In genomic region chr13:40661875-40662274, GRCh38 we compare ENCODE assay signal across 7 cellular contexts. TPM values are rescaled to one million over a fixed set of nuclear protein-coding genes. Genes with fewer than 3 reads are reported as not detected.
DNase-seq lines count a peak whose midpoint lies in the region; ATAC-seq, FAIRE-seq and TF ChIP-seq lines count a peak whose summit lies in the region.
"Not testable (repeated sequence)": the region's sequence is repeated elsewhere in the genome, so short reads cannot be mapped to it uniquely, and the experiment has no call there.

No MANE protein-coding gene starts in this region.

- intact Hi-C loops in activated CD4-positive, alpha-beta T cell treated with anti-CD3 and anti-CD28 coated beads, Interleukin-2, amount 10 ng/mL, durations not matched to agents 24 days and 14 days (cut with micrococcal nuclease): loop anchor here (1.0 to 10.0 kb wide), 16 partner anchors 9 to 885 kb away; no protein-coding TSS in a partner anchor
- intact Hi-C loops in activated naive CD4-positive, alpha-beta T cell treated with anti-CD3 and anti-CD28 coated beads for 36 hours (cut with micrococcal nuclease): loop anchor here (1.0 to 10.0 kb wide), 10 partner anchors 17 to 1613 kb away; partner anchors contain the start of gene AKAP11

- H3K23ac ChIP-seq in H1 (ENCODE audit: insufficient read length): not testable (repeated sequence)

- H3K9ac ChIP-seq in OCI-LY1 (ENCODE audit: low read length): peak overlapping the region; percentile 99; the same call in 1 of the 2 replicates
- H3K9ac ChIP-seq in H1 (replicated peaks in 1 of 4; ENCODE audit: extremely low read depth in 1 of 4, low read depth in 3 of 4, low read length in 3 of 4): not testable (repeated sequence)

- H3K79me2 ChIP-seq in DOHH2 (ENCODE audit: control insufficient read depth, low read length) (peaks cover 97% of the 10 kb centered on the region), OCI-LY1 (ENCODE audit: insufficient read depth, low read length) (peaks cover 90% of the 10 kb centered on the region), H1 (ENCODE audit: control insufficient read depth in 1 of 2, insufficient read depth in 2 of 2, low read length in 2 of 2) (peaks cover 39 to 94% of the 10 kb centered on the region in 2 experiments)

- CTCF ChIA-PET in activated naive CD4-positive, alpha-beta T cell treated with anti-CD3 and anti-CD28 coated beads for 36 hours (lab: Charles Lee): interaction anchor here (0.6 to 0.8 kb wide), 2 partner anchors 25 to 592 kb away, joined by 3 read pairs; no protein-coding TSS in a partner anchor
- CTCF ChIA-PET in H1 (lab: Charles Lee; ENCODE audit: partially characterized antibody): interaction anchor here (1.4 kb wide), 1 partner anchor 21 kb away, joined by 5 read pairs; no protein-coding TSS in a partner anchor

- H2BK5ac ChIP-seq in H1 (ENCODE audit: low read depth, low read length): not testable (repeated sequence)

- H3K23me2 ChIP-seq in H1 (ENCODE audit: low read depth, low read length): not testable (repeated sequence)

- not testable (repeated sequence) for H3K27ac ChIP-seq in DOHH2 (ENCODE audit: low read depth, low read length); H1 (ENCODE audit: low read depth, low read length)
- peak overlapping the region; percentile 78 for H3K27ac ChIP-seq in OCI-LY1 (ENCODE audit: low read depth, low read length, poor library complexity, severe bottlenecking)

- not testable (repeated sequence) for H3K27me3 ChIP-seq in DOHH2 (ENCODE audit: control insufficient read depth, low read length); OCI-LY1 (ENCODE audit: insufficient read depth, low read length); H1 (replicated peaks in 1 of 4; ENCODE audit: control insufficient read depth in 3 of 4, extremely low read depth in 1 of 4, insufficient read depth in 3 of 4, low read length in 3 of 4)

- not testable (repeated sequence) for H3K56ac ChIP-seq in H1 (replicated peaks; ENCODE audit: insufficient read length, low read depth, low read length)

- H3K4me2 ChIP-seq in DOHH2 (ENCODE audit: low read length) (peak overlapping the region; percentile 92), OCI-LY1 (ENCODE audit: low read length) (peak overlapping the region; percentile 65), H1 (ENCODE audit: insufficient read depth in 1 of 2, low read depth in 2 of 2, low read length in 2 of 2) (peak overlapping the region; percentile 81 to 90; a peak in 1 of 4 replicates)

- not testable (repeated sequence) for H2BK120ac ChIP-seq in H1 (replicated peaks; ENCODE audit: low read depth, low read length)

- not testable (repeated sequence) for H2BK15ac ChIP-seq in H1 (ENCODE audit: low read length)

- H4K91ac ChIP-seq in H1 (replicated peaks; ENCODE audit: insufficient read length, low read length): not testable (repeated sequence)

- not testable (repeated sequence) for TF ChIP-seq EP300 in H1 (IDR thresholded peaks at IDR 0.05; ENCODE audit: borderline replicate concordance in 1 of 2, low read depth in 2 of 2, low read length in 2 of 2)

- not testable (repeated sequence) for H3K27me3 Mint-ChIP-seq in activated CD4-positive, alpha-beta T cell treated with anti-CD3 and anti-CD28 coated beads, Interleukin-2, amount 10 ng/mL, durations not matched to agents 24 days and 14 days; activated naive CD4-positive, alpha-beta T cell treated with anti-CD3 and anti-CD28 coated beads for 36 hours (ENCODE audit: low read depth); naive B cell; stimulated activated memory B cell treated with anti-CD40 and anti-IgM and Interleukin-4, amounts not matched to agents 10 μg/mL and 1 μg/mL and 100 μg/mL, for 72 hours

- peak overlapping the region; percentile 93 for H3K4me3 Mint-ChIP-seq in activated CD4-positive, alpha-beta T cell treated with anti-CD3 and anti-CD28 coated beads, Interleukin-2, amount 10 ng/mL, durations not matched to agents 24 days and 14 days
- H3K4me3 Mint-ChIP-seq in activated naive CD4-positive, alpha-beta T cell treated with anti-CD3 and anti-CD28 coated beads for 36 hours: peak overlapping the region; percentile 15
- H3K4me3 Mint-ChIP-seq in naive B cell: peak overlapping the region; percentile 56 to 99 (median 92)
- H3K4me3 Mint-ChIP-seq in stimulated activated memory B cell treated with anti-CD40 and anti-IgM and Interleukin-4, amounts not matched to agents 10 μg/mL and 1 μg/mL and 100 μg/mL, for 72 hours: not testable (repeated sequence)

- not testable (repeated sequence) for H3K9me2 ChIP-seq in DOHH2 (replicated peaks; ENCODE audit: control insufficient read depth, low read length); OCI-LY1 (ENCODE audit: low read depth, low read length)

- not testable (repeated sequence) for H4K8ac ChIP-seq in H1 (ENCODE audit: extremely low read depth, insufficient read depth, low read length)

- FAIRE-seq in H1 (lab: Jason Lieb, UNC): not testable (repeated sequence)

- peak overlapping the region; percentile 91 for H3K4me3 ChIP-seq in DOHH2 (ENCODE audit: low read length)
- peak overlapping the region; percentile 98 for H3K4me3 ChIP-seq in OCI-LY1 (ENCODE audit: low read depth, low read length, poor library complexity, severe bottlenecking)
- peak overlapping the region in 1 of 4 experiments; percentile 98; a peak in 1 of 8 replicates for H3K4me3 ChIP-seq in H1 (ENCODE audit: extremely low read depth in 1 of 4, insufficient read depth in 2 of 4, low read depth in 3 of 4, low read length in 4 of 4)

- POLR2A ChIA-PET in H1 (lab: Charles Lee; ENCODE audit: partially characterized antibody): not testable (repeated sequence)

- H2BK12ac ChIP-seq in H1 (ENCODE audit: low read depth, low read length): not testable (repeated sequence)

- not testable (repeated sequence) for H3K79me1 ChIP-seq in H1 (ENCODE audit: low read depth, low read length)

- not testable (repeated sequence) for H3K18ac ChIP-seq in H1 (ENCODE audit: extremely low read depth, low read length)

- DNase-seq in activated CD4-positive, alpha-beta T cell treated with anti-CD3 and anti-CD28 coated beads, Interleukin-2, amount 10 ng/mL, durations not matched to agents 24 days and 14 days; activated naive CD4-positive, alpha-beta T cell treated with anti-CD3 and anti-CD28 coated beads for 36 hours; H1 (ENCODE audit: low read depth in 1 of 2, low spot score in 2 of 2): not testable (repeated sequence)
- DNase-seq in naive B cell: peak; percentile 16

- H3K4me1 Mint-ChIP-seq in activated CD4-positive, alpha-beta T cell treated with anti-CD3 and anti-CD28 coated beads, Interleukin-2, amount 10 ng/mL, durations not matched to agents 24 days and 14 days: peaks cover 46% of the 10 kb centered on the region
- H3K4me1 Mint-ChIP-seq in activated naive CD4-positive, alpha-beta T cell treated with anti-CD3 and anti-CD28 coated beads for 36 hours (ENCODE audit: low read depth): peaks cover 61% of the 10 kb centered on the region
- H3K4me1 Mint-ChIP-seq in naive B cell: peaks cover 41 to 70% (median 69%) of the 10 kb centered on the region in 3 donors
- peaks cover 64% of the 10 kb centered on the region for H3K4me1 Mint-ChIP-seq in stimulated activated memory B cell treated with anti-CD40 and anti-IgM and Interleukin-4, amounts not matched to agents 10 μg/mL and 1 μg/mL and 100 μg/mL, for 72 hours

- not testable (repeated sequence) for H2AFZ ChIP-seq in OCI-LY1 (ENCODE audit: low read length); H1 (ENCODE audit: low read length)

- peak overlapping the region; percentile 61 for H3K27ac Mint-ChIP-seq in activated CD4-positive, alpha-beta T cell treated with anti-CD3 and anti-CD28 coated beads, Interleukin-2, amount 10 ng/mL, durations not matched to agents 24 days and 14 days
- H3K27ac Mint-ChIP-seq in activated naive CD4-positive, alpha-beta T cell treated with anti-CD3 and anti-CD28 coated beads for 36 hours: peak overlapping the region; percentile 99
- peak overlapping the region in 5 of 6 donors; percentile 49 to 97 (median 68) for H3K27ac Mint-ChIP-seq in naive B cell
- peak overlapping the region; percentile 95 for H3K27ac Mint-ChIP-seq in stimulated activated memory B cell treated with anti-CD40 and anti-IgM and Interleukin-4, amounts not matched to agents 10 μg/mL and 1 μg/mL and 100 μg/mL, for 72 hours

- H3K14ac ChIP-seq in H1 (ENCODE audit: insufficient read length): not testable (repeated sequence)

- not testable (repeated sequence) for H3K9me3 Mint-ChIP-seq in activated CD4-positive, alpha-beta T cell treated with anti-CD3 and anti-CD28 coated beads, Interleukin-2, amount 10 ng/mL, durations not matched to agents 24 days and 14 days; activated naive CD4-positive, alpha-beta T cell treated with anti-CD3 and anti-CD28 coated beads for 36 hours; naive B cell; stimulated activated memory B cell treated with anti-CD40 and anti-IgM and Interleukin-4, amounts not matched to agents 10 μg/mL and 1 μg/mL and 100 μg/mL, for 72 hours

- peaks cover 43% of the 10 kb centered on the region for H3K36me3 Mint-ChIP-seq in activated CD4-positive, alpha-beta T cell treated with anti-CD3 and anti-CD28 coated beads, Interleukin-2, amount 10 ng/mL, durations not matched to agents 24 days and 14 days (ENCODE audit: low read depth)
- peaks cover 27% of the 10 kb centered on the region for H3K36me3 Mint-ChIP-seq in activated naive CD4-positive, alpha-beta T cell treated with anti-CD3 and anti-CD28 coated beads for 36 hours (ENCODE audit: low read depth)
- H3K36me3 Mint-ChIP-seq in naive B cell: peaks cover 11 to 17% of the 10 kb centered on the region in 2 donors
- H3K36me3 Mint-ChIP-seq in stimulated activated memory B cell treated with anti-CD40 and anti-IgM and Interleukin-4, amounts not matched to agents 10 μg/mL and 1 μg/mL and 100 μg/mL, for 72 hours: peaks cover 13% of the 10 kb centered on the region

- not testable (repeated sequence) for ATAC-seq in naive B cell (ENCODE audit: low read depth in 2 of 2); stimulated activated memory B cell treated with anti-CD40 and anti-IgM and Interleukin-4, amounts not matched to agents 10 μg/mL and 1 μg/mL and 100 μg/mL, for 72 hours

- not testable (repeated sequence) for TF ChIP-seq CTCF in DOHH2 (IDR thresholded peaks at IDR 0.05; ENCODE audit: low read depth, low read length, poor library complexity, severe bottlenecking); OCI-LY1 (IDR thresholded peaks at IDR 0.05; ENCODE audit: low read length); H1 (IDR thresholded peaks at IDR 0.05; ENCODE audit: control extremely low read depth in 1 of 3, insufficient read depth in 1 of 3, low read depth in 1 of 3, low read length in 3 of 3)

- not testable (repeated sequence) for H3K4ac ChIP-seq in H1 (replicated peaks; ENCODE audit: insufficient read length, low read depth, low read length)

- H3K36me3 ChIP-seq in DOHH2 (ENCODE audit: control insufficient read depth, low read length) (peaks cover 75% of the 10 kb centered on the region), OCI-LY1 (ENCODE audit: insufficient read depth, low read length) (peaks cover 27% of the 10 kb centered on the region; the same call in 1 of the 2 replicates)
- H3K36me3 ChIP-seq in H1 (ENCODE audit: control insufficient read depth in 2 of 4, insufficient read depth in 4 of 4, low read length in 3 of 4): not testable (repeated sequence)

- TF ChIP-seq POLR2A in H1 (IDR thresholded peaks at IDR 0.05; ENCODE audit: control extremely low read depth in 1 of 2, low read depth in 2 of 2, low read length in 2 of 2): not testable (repeated sequence)

- not testable (repeated sequence) for H4K5ac ChIP-seq in H1 (ENCODE audit: insufficient read length, low read depth, low read length)

- not testable (repeated sequence) for H2AK5ac ChIP-seq in H1 (ENCODE audit: low read depth, low read length)

- H3K9me3 ChIP-seq in DOHH2 (ENCODE audit: control insufficient read depth, insufficient read depth, low read length); OCI-LY1 (ENCODE audit: low read length); H1 (ENCODE audit: insufficient read depth in 2 of 2, low read depth in 1 of 2, low read length in 1 of 2): not testable (repeated sequence)

- not testable (repeated sequence) for H2BK20ac ChIP-seq in H1 (ENCODE audit: low read length)

- peaks cover 10% of the 10 kb centered on the region; the same call in 1 of the 2 replicates for H3F3A ChIP-seq in DOHH2 (ENCODE audit: control insufficient read depth, insufficient read depth)
- H3F3A ChIP-seq in OCI-LY1 (ENCODE audit: insufficient read depth, low read length): not testable (repeated sequence)

- peaks cover 67% of the 10 kb centered on the region for H3K4me1 ChIP-seq in DOHH2 (ENCODE audit: control insufficient read depth, low read length)
- H3K4me1 ChIP-seq in OCI-LY1 (ENCODE audit: insufficient read depth, low read length, severe bottlenecking): peaks cover 64% of the 10 kb centered on the region
- H3K4me1 ChIP-seq in H1 (replicated peaks in 1 of 4; ENCODE audit: control insufficient read depth in 3 of 4, insufficient read depth in 4 of 4, low read length in 3 of 4): peaks cover 8 to 17% (median 10%) of the 10 kb centered on the region in 4 experiments; a peak in 5 of 7 replicates

- WGBS in H1 (ENCODE audit: extremely low coverage in 1 of 2, insufficient coverage in 1 of 2, insufficient read length in 1 of 2, insufficient replicate concordance in 2 of 2, low coverage in 1 of 2, low lambda C conversion rate in 2 of 2, missing lambda C conversion rate in 1 of 2), 2 experiments: 87% methylated on average over 9 of the region's 9 CpGs; no CpG with 5 or more reads in 1 of the 2 experiments

- not testable (repeated sequence) for TF ChIP-seq RAD21 in H1 (IDR thresholded peaks at IDR 0.05 in 1 of 2, conservative IDR thresholded peaks at IDR 0.05 in 1 of 2; ENCODE audit: low read depth in 2 of 2, low read length in 2 of 2)

- H4K20me1 ChIP-seq in DOHH2 (ENCODE audit: control insufficient read depth, insufficient read depth, low read depth, low read length): peaks cover 35% of the 10 kb centered on the region
- not testable (repeated sequence) for H4K20me1 ChIP-seq in OCI-LY1 (ENCODE audit: insufficient read depth, low read length)
- H4K20me1 ChIP-seq in H1 (replicated peaks in 1 of 2; ENCODE audit: control insufficient read depth in 1 of 2, insufficient read depth in 2 of 2, low read length in 2 of 2): peaks cover 8 to 11% of the 10 kb centered on the region in 2 experiments

RNA-seq across cellular contexts. Expression of gene FOXO1, which starts 4.6 kb away (rescaled TPM):
- total RNA-seq in activated CD4-positive, alpha-beta T cell treated with anti-CD3 and anti-CD28 coated beads, Interleukin-2, amount 10 ng/mL, durations not matched to agents 24 days and 14 days: 38.1 and 39.6 TPM in 2 replicates
- 10 to 100 TPM; 30.9 to 32.1 TPM for total RNA-seq in activated naive CD4-positive, alpha-beta T cell treated with anti-CD3 and anti-CD28 coated beads for 36 hours
- total RNA-seq in H1 (2021; fragmentation: NEBNext Ultra II Directional; extraction: Animal tissue kit (Norgen Biotek cat#: 25700)): 56.1 and 56.9 TPM in 2 replicates
- polyA plus RNA-seq in H1 (2011; rRNA removed) (35.3 and 36.5 TPM in 2 replicates), naive B cell (ENCODE audit: low read depth in 6 of 6) (100 to 1,000 TPM in 5 of 6 donors, 10 to 100 TPM in 1; 70.3 to 174 (median 117) TPM)
- 19.0 TPM for polyA plus RNA-seq in H1 (2011; cell fraction: cytosol; rRNA removed)
- polyA plus RNA-seq in H1 (2011; cell fraction: nucleus; rRNA removed): 33.2 TPM
- polyA plus RNA-seq in H1 (2012, experiment 1 of 2): 27.6 to 34.4 TPM (median 33.7 TPM) in 4 replicates
- 5.8 TPM for polyA plus RNA-seq in H1 (2012, experiment 2 of 2)
- polyA plus RNA-seq in H1 (2013, experiment 1 of 2): 19.9 TPM
- polyA plus RNA-seq in H1 (2013, experiment 2 of 2): 18.7 TPM
- 112 and 122 TPM in 2 replicates for polyA minus RNA-seq in H1 (2011; rRNA and poly(A)+ RNA removed)
- 50.3 TPM for polyA minus RNA-seq in H1 (2011; cell fraction: cytosol; rRNA and poly(A)+ RNA removed)
- 66.2 TPM for polyA minus RNA-seq in H1 (2011; cell fraction: nucleus; rRNA and poly(A)+ RNA removed)
